In the genomic region with DNA sequence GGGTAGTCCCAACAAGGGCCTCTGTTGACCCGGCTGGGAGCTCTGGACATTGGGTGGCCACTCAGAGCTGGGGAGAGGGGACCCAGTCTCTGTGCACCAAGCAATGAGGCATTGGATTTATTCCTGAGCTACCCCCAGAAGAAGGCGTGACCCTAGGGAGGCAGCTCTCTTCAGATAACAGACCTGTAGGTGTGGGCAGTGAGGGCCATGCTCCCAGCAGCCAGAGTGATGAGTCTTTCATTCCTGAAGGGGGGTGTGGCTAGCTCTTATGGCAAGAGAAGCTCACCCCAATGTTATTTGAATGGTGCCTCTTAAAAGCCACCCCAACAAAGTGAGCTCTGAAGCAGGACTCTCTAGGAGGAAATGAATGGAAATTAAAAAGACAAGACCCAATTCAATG, we compare ENCODE assay signal across 2 cellular contexts.
TF ChIP-seq lines count a peak whose summit lies in the region.

No MANE protein-coding gene starts in this region.

TF ChIP-seq in A549, 52 proteins besides CTCF, POLR2A, EP300 and RAD21 (continued from another document):
- TF ChIP-seq, protein P1, sequence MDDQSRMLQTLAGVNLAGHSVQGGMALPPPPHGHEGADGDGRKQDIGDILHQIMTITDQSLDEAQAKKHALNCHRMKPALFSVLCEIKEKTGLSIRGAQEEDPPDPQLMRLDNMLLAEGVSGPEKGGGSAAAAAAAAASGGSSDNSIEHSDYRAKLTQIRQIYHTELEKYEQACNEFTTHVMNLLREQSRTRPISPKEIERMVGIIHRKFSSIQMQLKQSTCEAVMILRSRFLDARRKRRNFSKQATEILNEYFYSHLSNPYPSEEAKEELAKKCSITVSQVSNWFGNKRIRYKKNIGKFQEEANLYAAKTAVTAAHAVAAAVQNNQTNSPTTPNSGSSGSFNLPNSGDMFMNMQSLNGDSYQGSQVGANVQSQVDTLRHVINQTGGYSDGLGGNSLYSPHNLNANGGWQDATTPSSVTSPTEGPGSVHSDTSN (IDR thresholded peaks at IDR 0.05): no peak
- no peak for TF ChIP-seq RNF2 (IDR thresholded peaks at IDR 0.05; ENCODE audit: borderline replicate concordance, low read depth)
- no peak for TF ChIP-seq ZSCAN20 (CRISPR knock-in tag; IDR thresholded peaks at IDR 0.05)
- TF ChIP-seq CEBPB (IDR thresholded peaks at IDR 0.05): no peak
- no peak for TF ChIP-seq MYC (IDR thresholded peaks at IDR 0.05; ENCODE audit: borderline replicate concordance, low read length)
- TF ChIP-seq EHF (CRISPR knock-in tag; IDR thresholded peaks at IDR 0.05): no peak
- no peak for TF ChIP-seq CBX8 (IDR thresholded peaks at IDR 0.05)
- TF ChIP-seq ZFP36 (IDR thresholded peaks at IDR 0.05; ENCODE audit: borderline replicate concordance, partially characterized antibody): no peak
- no peak for TF ChIP-seq HDAC2 (IDR thresholded peaks at IDR 0.05)
- no peak for TF ChIP-seq EHMT2 (IDR thresholded peaks at IDR 0.05; ENCODE audit: low read depth)
- TF ChIP-seq HOXB5 (CRISPR knock-in tag; IDR thresholded peaks at IDR 0.05): no peak
- TF ChIP-seq NPAS2 (CRISPR knock-in tag; IDR thresholded peaks at IDR 0.05; ENCODE audit: borderline replicate concordance): no peak
- TF ChIP-seq TFCP2L1 (CRISPR knock-in tag; IDR thresholded peaks at IDR 0.05): no peak
- TF ChIP-seq MAX (IDR thresholded peaks at IDR 0.05): no peak
- no peak for TF ChIP-seq HOXB13 (CRISPR knock-in tag; IDR thresholded peaks at IDR 0.05; ENCODE audit: low read depth)
- TF ChIP-seq GATA3 (IDR thresholded peaks at IDR 0.05; ENCODE audit: borderline replicate concordance): no peak
- no peak for TF ChIP-seq JUNB (IDR thresholded peaks at IDR 0.05)
- no peak for TF ChIP-seq KDM1A (IDR thresholded peaks at IDR 0.05; ENCODE audit: low read depth)
- TF ChIP-seq RARB (CRISPR knock-in tag; IDR thresholded peaks at IDR 0.05): no peak

TF ChIP-seq in HCT116, 20 proteins besides CTCF, POLR2A, EP300 and RAD21 (continued from another document):
- TF ChIP-seq, protein P2, sequence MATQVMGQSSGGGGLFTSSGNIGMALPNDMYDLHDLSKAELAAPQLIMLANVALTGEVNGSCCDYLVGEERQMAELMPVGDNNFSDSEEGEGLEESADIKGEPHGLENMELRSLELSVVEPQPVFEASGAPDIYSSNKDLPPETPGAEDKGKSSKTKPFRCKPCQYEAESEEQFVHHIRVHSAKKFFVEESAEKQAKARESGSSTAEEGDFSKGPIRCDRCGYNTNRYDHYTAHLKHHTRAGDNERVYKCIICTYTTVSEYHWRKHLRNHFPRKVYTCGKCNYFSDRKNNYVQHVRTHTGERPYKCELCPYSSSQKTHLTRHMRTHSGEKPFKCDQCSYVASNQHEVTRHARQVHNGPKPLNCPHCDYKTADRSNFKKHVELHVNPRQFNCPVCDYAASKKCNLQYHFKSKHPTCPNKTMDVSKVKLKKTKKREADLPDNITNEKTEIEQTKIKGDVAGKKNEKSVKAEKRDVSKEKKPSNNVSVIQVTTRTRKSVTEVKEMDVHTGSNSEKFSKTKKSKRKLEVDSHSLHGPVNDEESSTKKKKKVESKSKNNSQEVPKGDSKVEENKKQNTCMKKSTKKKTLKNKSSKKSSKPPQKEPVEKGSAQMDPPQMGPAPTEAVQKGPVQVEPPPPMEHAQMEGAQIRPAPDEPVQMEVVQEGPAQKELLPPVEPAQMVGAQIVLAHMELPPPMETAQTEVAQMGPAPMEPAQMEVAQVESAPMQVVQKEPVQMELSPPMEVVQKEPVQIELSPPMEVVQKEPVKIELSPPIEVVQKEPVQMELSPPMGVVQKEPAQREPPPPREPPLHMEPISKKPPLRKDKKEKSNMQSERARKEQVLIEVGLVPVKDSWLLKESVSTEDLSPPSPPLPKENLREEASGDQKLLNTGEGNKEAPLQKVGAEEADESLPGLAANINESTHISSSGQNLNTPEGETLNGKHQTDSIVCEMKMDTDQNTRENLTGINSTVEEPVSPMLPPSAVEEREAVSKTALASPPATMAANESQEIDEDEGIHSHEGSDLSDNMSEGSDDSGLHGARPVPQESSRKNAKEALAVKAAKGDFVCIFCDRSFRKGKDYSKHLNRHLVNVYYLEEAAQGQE (IDR thresholded peaks at IDR 0.05; ENCODE audit: low read depth): no peak
- TF ChIP-seq CBX3 (IDR thresholded peaks at IDR 0.05; ENCODE audit: low read depth) (no peak), FOSL1 (IDR thresholded peaks at IDR 0.05; ENCODE audit: low read depth) (no peak; the same call in none of the 2 replicates), MAX (IDR thresholded peaks at IDR 0.05) (no peak), EZH2phosphoT487 (IDR thresholded peaks at IDR 0.05; ENCODE audit: borderline replicate concordance) (no peak), SP1 (IDR thresholded peaks at IDR 0.05; ENCODE audit: low read depth) (no peak), ZFX (IDR thresholded peaks at IDR 0.05) (no peak), SIN3A (IDR thresholded peaks at IDR 0.05; ENCODE audit: low read depth) (0 out of 2 replicates have a peak, but pooled peaks have one; percentile 52), ELF1 (IDR thresholded peaks at IDR 0.05; ENCODE audit: borderline replicate concordance, low read depth) (no peak), YY1 (IDR thresholded peaks at IDR 0.05; ENCODE audit: extremely low read depth, insufficient replicate concordance, low read depth, low read length) (no peak), ZNF274 (IDR thresholded peaks at IDR 0.05; ENCODE audit: low read depth, low read length) (no peak)
- TF ChIP-seq, protein P3, sequence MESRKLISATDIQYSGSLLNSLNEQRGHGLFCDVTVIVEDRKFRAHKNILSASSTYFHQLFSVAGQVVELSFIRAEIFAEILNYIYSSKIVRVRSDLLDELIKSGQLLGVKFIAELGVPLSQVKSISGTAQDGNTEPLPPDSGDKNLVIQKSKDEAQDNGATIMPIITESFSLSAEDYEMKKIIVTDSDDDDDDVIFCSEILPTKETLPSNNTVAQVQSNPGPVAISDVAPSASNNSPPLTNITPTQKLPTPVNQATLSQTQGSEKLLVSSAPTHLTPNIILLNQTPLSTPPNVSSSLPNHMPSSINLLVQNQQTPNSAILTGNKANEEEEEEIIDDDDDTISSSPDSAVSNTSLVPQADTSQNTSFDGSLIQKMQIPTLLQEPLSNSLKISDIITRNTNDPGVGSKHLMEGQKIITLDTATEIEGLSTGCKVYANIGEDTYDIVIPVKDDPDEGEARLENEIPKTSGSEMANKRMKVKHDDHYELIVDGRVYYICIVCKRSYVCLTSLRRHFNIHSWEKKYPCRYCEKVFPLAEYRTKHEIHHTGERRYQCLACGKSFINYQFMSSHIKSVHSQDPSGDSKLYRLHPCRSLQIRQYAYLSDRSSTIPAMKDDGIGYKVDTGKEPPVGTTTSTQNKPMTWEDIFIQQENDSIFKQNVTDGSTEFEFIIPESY (IDR thresholded peaks at IDR 0.05; ENCODE audit: extremely low read depth, insufficient replicate concordance, low read length): no peak
TF ChIP-seq in HCT116: peak in this region for 2.
